22 cellular contexts compared by ENCODE assay signal in the genomic region with DNA sequence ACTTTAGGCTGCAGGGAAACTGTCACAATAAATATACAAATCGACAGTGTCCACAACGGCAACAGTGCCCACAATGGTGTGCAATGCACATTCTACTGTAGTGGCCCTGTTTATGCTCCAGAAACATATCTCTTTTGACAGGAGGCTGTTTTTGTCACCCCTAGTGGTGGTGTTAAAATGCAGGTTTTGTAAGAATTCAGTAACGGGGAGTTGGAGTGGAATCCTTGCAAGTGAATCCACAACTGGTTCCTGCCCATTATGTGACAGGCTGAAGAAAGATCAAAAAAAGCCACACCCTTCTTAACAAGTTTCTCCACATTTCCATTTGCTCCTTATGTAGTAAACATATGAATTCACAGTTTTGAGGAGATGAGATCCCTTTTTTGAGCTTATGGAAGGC. TPM values are rescaled to one million over a fixed set of nuclear protein-coding genes. Genes with fewer than 3 reads are reported as not detected.
DNase-seq lines count a peak whose midpoint lies in the region; ATAC-seq, FAIRE-seq and TF ChIP-seq lines count a peak whose summit lies in the region.
"Had no signal": no experiment of that assay in that cellular context is flagged by ENCODE, and none has a peak within 500 bp of the region (broad histone marks: within the 10 kb centered on the region; RNA-seq: fewer than 3 reads in every experiment).

No MANE protein-coding gene starts in this region.

- H3K4me3 ChIP-seq in DOHH2 (ENCODE audit: low read length) (no peak overlapping the region), HFF-Myc (replicated peaks; ENCODE audit: low read depth, low read length) (no peak overlapping the region), RWPE2 (ENCODE audit: severe bottlenecking) (no peak overlapping the region), fibroblast of villous mesenchyme (ENCODE audit: low read depth, low read length) (no peak overlapping the region)
- no peak overlapping the region for H3K4me3 ChIP-seq in effector memory CD4-positive, alpha-beta T cell (ENCODE audit: insufficient read depth, low read depth, low read length, poor library complexity, severe bottlenecking)
- H3K4me3 ChIP-seq: SK-N-MC, smooth muscle cell had no signal

- no peaks in the 10 kb centered on the region for H3K27me3 ChIP-seq in DOHH2 (ENCODE audit: control insufficient read depth, low read length)
- no peaks in the 10 kb centered on the region for H3K27me3 ChIP-seq in RWPE2 (ENCODE audit: insufficient read depth, poor library complexity, severe bottlenecking)
- H3K27me3 ChIP-seq in effector memory CD4-positive, alpha-beta T cell (replicated peaks; ENCODE audit: control insufficient read depth, insufficient read depth, low read length, poor library complexity, severe bottlenecking) = no peaks in the 10 kb centered on the region

- no peaks in the 10 kb centered on the region for H4K20me1 ChIP-seq in DOHH2 (ENCODE audit: control insufficient read depth, insufficient read depth, low read depth, low read length)

- H3K4me1 ChIP-seq in DOHH2 (ENCODE audit: control insufficient read depth, low read length) (no peaks in the 10 kb centered on the region), RWPE2 (ENCODE audit: insufficient read depth, poor library complexity, severe bottlenecking) (peaks cover 7% of the 10 kb centered on the region)
- H3K4me1 ChIP-seq in effector memory CD4-positive, alpha-beta T cell (ENCODE audit: control insufficient read depth, insufficient read depth, low read length, poor library complexity, severe bottlenecking) = no peaks in the 10 kb centered on the region

- H3K27ac ChIP-seq in DOHH2 (ENCODE audit: low read depth, low read length) (no peak overlapping the region), RWPE2 (ENCODE audit: poor library complexity, severe bottlenecking) (no peak overlapping the region)
- H3K27ac ChIP-seq in effector memory CD4-positive, alpha-beta T cell (ENCODE audit: insufficient read depth, low read length, poor library complexity, severe bottlenecking) = no peak overlapping the region
- H3K27ac ChIP-seq: SK-N-MC had no signal

- no peaks in the 10 kb centered on the region for H3K79me2 ChIP-seq in DOHH2 (ENCODE audit: control insufficient read depth, low read length)

- H3K36me3 ChIP-seq in DOHH2 (ENCODE audit: control insufficient read depth, low read length) (no peaks in the 10 kb centered on the region), RWPE2 (ENCODE audit: low read depth) (no peaks in the 10 kb centered on the region)
- no peaks in the 10 kb centered on the region for H3K36me3 ChIP-seq in effector memory CD4-positive, alpha-beta T cell (ENCODE audit: control insufficient read depth, insufficient read depth, low read length)

- TF ChIP-seq CTCF in DOHH2 (IDR thresholded peaks at IDR 0.05; ENCODE audit: low read depth, low read length, poor library complexity, severe bottlenecking) = peak; percentile 55
- peak; percentile 28 for TF ChIP-seq CTCF in HFF-Myc (IDR thresholded peaks at IDR 0.05; ENCODE audit: low read depth, low read length, missing control alignments)
- TF ChIP-seq CTCF in RWPE2 (IDR thresholded peaks at IDR 0.05; ENCODE audit: poor library complexity, severe bottlenecking) = peak; percentile 6
- peak; percentile 22 for TF ChIP-seq CTCF in fibroblast of villous mesenchyme (IDR thresholded peaks at IDR 0.05; ENCODE audit: insufficient read depth, low read depth, low read length)

- ATAC-seq in RWPE2 (ENCODE audit: low read depth) (no peak), HG03159 (IDR thresholded peaks at IDR 0.05; ENCODE audit: unreplicated experiment) (no peak)
- ATAC-seq: activated CD8-positive, alpha-beta memory T cell treated with anti-CD3 and anti-CD28 coated beads, Interleukin-2, amount 10 ng/mL, durations not matched to agents 7 days and 5 days; activated naive CD8-positive, alpha-beta T cell treated with anti-CD3 and anti-CD28 coated beads, Interleukin-2, amount 50 U/mL, for 24 hours; naive thymus-derived CD4-positive, alpha-beta T cell had no signal

- H3K4me2 ChIP-seq in DOHH2 (ENCODE audit: low read length) = no peak overlapping the region
- H3K4me2 ChIP-seq: smooth muscle cell had no signal

- H3K9me3 ChIP-seq in DOHH2 (ENCODE audit: control insufficient read depth, insufficient read depth, low read length) = peaks cover 8% of the 10 kb centered on the region; the same call in 1 of the 2 replicates
- H3K9me3 ChIP-seq in RWPE2 (ENCODE audit: severe bottlenecking) = no peaks in the 10 kb centered on the region
- no peaks in the 10 kb centered on the region for H3K9me3 ChIP-seq in effector memory CD4-positive, alpha-beta T cell (ENCODE audit: control insufficient read depth, low read length)

- no peak for DNase-seq in HFF-Myc (ENCODE audit: extremely low read depth, low read depth)
- DNase-seq in RWPE2 (ENCODE audit: low spot score) = no peak
- peak; percentile 3 for DNase-seq in fibroblast of villous mesenchyme (ENCODE audit: low read depth)
- DNase-seq in frontal cortex (ENCODE audit: low spot score in 2 of 2) = no peak
- no peak for DNase-seq in stimulated activated naive CD4-positive, alpha-beta T cell (lab: John Stamatoyannopoulos, UW)
- no peak for DNase-seq in effector memory CD4-positive, alpha-beta T cell
- DNase-seq: activated CD4-positive, alpha-beta T cell treated with anti-CD3 and anti-CD28 coated beads for 1 hour; activated CD8-positive, alpha-beta memory T cell treated with anti-CD3 and anti-CD28 coated beads, Interleukin-2, amount 10 ng/mL, durations not matched to agents 7 days and 5 days; activated naive CD8-positive, alpha-beta T cell treated with anti-CD3 and anti-CD28 coated beads, Interleukin-2, amount 50 U/mL, for 24 hours; caudate nucleus; effector CD4-positive, alpha-beta T cell; naive thymus-derived CD4-positive, alpha-beta T cell; NCI-H1930; NCI-H524; stimulated activated CD4-positive, alpha-beta T cell treated with anti-CD3 and anti-CD28 coated beads, Interleukin-4, amount 100 ng/mL, for 24 hours; T1000 had no signal

- H3F3A ChIP-seq in DOHH2 (ENCODE audit: control insufficient read depth, insufficient read depth) = no peaks in the 10 kb centered on the region

- no peak for FAIRE-seq in frontal cortex (lab: Jason Lieb, UNC)
- FAIRE-seq: keratinocyte had no signal

- H3K9me2 ChIP-seq in DOHH2 (replicated peaks; ENCODE audit: control insufficient read depth, low read length) = no peaks in the 10 kb centered on the region

RNA-seq across cellular contexts. Expression of a gene that starts 58.5 kb away (rescaled TPM):
- total RNA-seq in fibroblast of villous mesenchyme (under 0.01 and 0.64 TPM in 2 replicates), frontal cortex (9.8 TPM)
- total RNA-seq: activated CD8-positive, alpha-beta memory T cell treated with anti-CD3 and anti-CD28 coated beads, Interleukin-2, amount 10 ng/mL, durations not matched to agents 7 days and 5 days; activated T-helper 2 cell treated with anti-CD3 and anti-CD28 coated beads, Interferon-gamma antibody, Interleukin-2, Interleukin-4, amounts not matched to agents 10 μg/mL and 5 μg/mL and 100 μg/mL, durations not matched to agents 14 hours and 24 hours and 36 hours had no signal
